8 cellular contexts compared by ENCODE assay signal in the genomic region with DNA sequence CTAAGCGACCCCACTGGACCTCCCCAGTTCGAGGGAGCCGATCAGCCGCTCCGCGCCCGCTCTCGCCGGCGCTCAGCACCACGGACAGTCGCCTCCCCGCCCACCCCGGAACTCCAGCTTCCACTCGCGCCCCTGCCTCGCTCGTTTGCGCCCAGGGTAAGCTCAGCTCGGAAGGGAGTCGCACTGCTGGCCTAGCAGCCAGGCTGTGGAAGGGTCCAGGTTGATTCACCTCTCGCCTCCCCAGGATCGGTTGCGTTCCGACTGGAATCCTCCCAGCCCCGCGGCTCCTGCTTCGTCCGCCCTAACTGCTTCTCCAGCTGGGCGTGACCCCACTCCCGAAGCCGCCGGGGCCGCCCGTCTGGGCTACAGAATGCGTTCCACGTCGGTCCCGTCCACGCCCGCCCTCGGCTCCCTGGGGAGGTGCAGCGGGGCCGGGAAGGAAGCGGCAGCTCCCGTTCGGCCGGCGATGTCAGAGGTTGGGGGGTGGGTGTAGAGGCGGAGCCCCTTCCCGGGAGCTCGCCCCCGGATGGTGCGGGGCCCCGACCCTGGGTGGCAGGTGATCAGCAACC. TPM values are rescaled to one million over a fixed set of nuclear protein-coding genes. Genes with fewer than 3 reads are reported as not detected.
A peak's percentile ranks its signal among the peaks of the same experiment; 100 is the strongest.
DNase-seq lines count a peak whose midpoint lies in the region; ATAC-seq, FAIRE-seq and TF ChIP-seq lines count a peak whose summit lies in the region.

No MANE protein-coding gene starts in this region.

- FAIRE-seq in kidney (lab: Jason Lieb, UNC) = no peak

- H4K20me1 ChIP-seq in BLaER1 treated with 17β-estradiol and CSF1 and Interleukin-3, amounts not matched to agents 10 nM and 100 nM = no peaks in the 10 kb centered on the region

- H3K9ac ChIP-seq in BLaER1 treated with 17β-estradiol and CSF1 and Interleukin-3, amounts not matched to agents 10 nM and 100 nM = peak overlapping the region in 8 of 11 experiments; percentile 30 to 59 (median 52); a peak in 10 of 22 replicates
- no peak overlapping the region for H3K9ac ChIP-seq in kidney (ENCODE audit: low read length in 2 of 2)

- no peaks in the 10 kb centered on the region for H3K36me3 ChIP-seq in BLaER1 treated with 17β-estradiol and CSF1 and Interleukin-3, amounts not matched to agents 10 nM and 100 nM
- no peaks in the 10 kb centered on the region for H3K36me3 ChIP-seq in H7 (replicated peaks; ENCODE audit: control insufficient read depth, insufficient read depth, low read length)
- no peaks in the 10 kb centered on the region for H3K36me3 ChIP-seq in SJSA1
- H3K36me3 ChIP-seq in kidney (ENCODE audit: control insufficient read depth in 1 of 2, insufficient read depth in 2 of 2, low read length in 2 of 2) = no peaks in the 10 kb centered on the region

- no peak for ATAC-seq in HG03108 (IDR thresholded peaks at IDR 0.05; ENCODE audit: unreplicated experiment)
- no peak for ATAC-seq in HG03280 (IDR thresholded peaks at IDR 0.05; ENCODE audit: unreplicated experiment)

- no peak for TF ChIP-seq CTCF in cardiac fibroblast (IDR thresholded peaks at IDR 0.05; ENCODE audit: low read depth, low read length)
- TF ChIP-seq CTCF in kidney (IDR thresholded peaks at IDR 0.05; ENCODE audit: borderline replicate concordance, extremely low read depth, insufficient read depth) = no peak

- no peak overlapping the region for H3K27ac ChIP-seq in BLaER1 treated with 17β-estradiol and CSF1 and Interleukin-3, amounts not matched to agents 10 nM and 100 nM
- H3K27ac ChIP-seq in SJSA1 (no peak overlapping the region), kidney (ENCODE audit: low read depth in 2 of 2, low read length in 2 of 2) (peak overlapping the region in 1 of 2 donors; percentile 41)

- H3K4me1 ChIP-seq in BLaER1 treated with 17β-estradiol and CSF1 and Interleukin-3, amounts not matched to agents 10 nM and 100 nM = peaks cover 2 to 20% (median 8%) of the 10 kb centered on the region in 10 experiments; a peak in 17 of 20 replicates
- H3K4me1 ChIP-seq in SJSA1 (replicated peaks) (0 out of 2 replicates have a peak, but pooled peaks cover 3% of the 10 kb centered on the region), kidney (ENCODE audit: control insufficient read depth in 1 of 2, insufficient read depth in 1 of 2, low read depth in 1 of 2, low read length in 2 of 2) (peaks cover 0 to 6% of the 10 kb centered on the region in 2 donors)

- DNase-seq in H7 (peak; percentile 87), SJSA1 (ENCODE audit: low read depth in 1 of 2, low spot score in 2 of 2) (peak; percentile 31 to 43), cardiac fibroblast (ENCODE audit: low read depth in 2 of 2) (peak; percentile 44 to 45), kidney (peak; percentile 89)
- DNase-seq in stimulated activated CD4-positive, alpha-beta T cell treated with anti-CD3 and anti-CD28 coated beads, Interleukin-1b, Interleukin-23, amount 100 ng/mL, for 48 hours = peak; percentile 4

- H3K4me2 ChIP-seq in BLaER1 treated with 17β-estradiol and CSF1 and Interleukin-3, amounts not matched to agents 10 nM and 100 nM = peak overlapping the region; percentile 81 to 99 (median 93)

- H3K4me3 ChIP-seq in BLaER1 treated with 17β-estradiol and CSF1 and Interleukin-3, amounts not matched to agents 10 nM and 100 nM = peak overlapping the region; percentile 57 to 72 (median 65)
- H3K4me3 ChIP-seq in H7 (ENCODE audit: insufficient read depth, low read depth, low read length) = peak overlapping the region; percentile 81
- peak overlapping the region; percentile 31 for H3K4me3 ChIP-seq in SJSA1
- peak overlapping the region; percentile 63 to 66 for H3K4me3 ChIP-seq in cardiac fibroblast (replicated peaks in 1 of 2; ENCODE audit: low read depth in 2 of 2, low read length in 2 of 2)
- peak overlapping the region; percentile 69 to 76 for H3K4me3 ChIP-seq in kidney (ENCODE audit: low read length in 2 of 2)

- intact Hi-C loops in kidney (cut with DNase I) = no loop called here

- peaks cover 17 to 31% (median 23%) of the 10 kb centered on the region in 11 experiments for H3K27me3 ChIP-seq in BLaER1 treated with 17β-estradiol and CSF1 and Interleukin-3, amounts not matched to agents 10 nM and 100 nM
- peaks cover 22% of the 10 kb centered on the region for H3K27me3 ChIP-seq in H7 (ENCODE audit: control insufficient read depth, insufficient read depth, low read length)
- H3K27me3 ChIP-seq in SJSA1 (replicated peaks) = 0 out of 2 replicates have a peak, but pooled peaks cover 3% of the 10 kb centered on the region

- peaks cover 10 to 37% (median 16%) of the 10 kb centered on the region in 11 experiments; a peak in 21 of 22 replicates for H3K9me3 ChIP-seq in BLaER1 treated with 17β-estradiol and CSF1 and Interleukin-3, amounts not matched to agents 10 nM and 100 nM (replicated peaks in 1 of 11)
- H3K9me3 ChIP-seq in SJSA1 (replicated peaks) = no peaks in the 10 kb centered on the region
- no peaks in the 10 kb centered on the region for H3K9me3 ChIP-seq in kidney (ENCODE audit: control insufficient read depth in 1 of 2, low read length in 2 of 2)

RNA-seq across cellular contexts. Expression of gene SCN3B, which starts 0.3 kb away (rescaled TPM):
- 0.14 and 0.18 TPM in 2 replicates for total RNA-seq in H7 (2014; rRNA removed; shearing (Covaris generic))
- 0.18 TPM in 1 of 2 replicates, not detected in the other for total RNA-seq in SJSA1 (2014; rRNA removed; shearing (Covaris generic))
- 2.8 TPM for total RNA-seq in kidney
- 0.43 TPM for polyA plus RNA-seq in kidney (ENCODE audit: insufficient read depth, low read depth, low replicate concordance)

Comparison
In these comparisons a context has a peak if more than half of its experiments do, and no peak if none do; other contexts are left out.
1. H3K4me3 ChIP-seq: peak in every context shown above with its lines; median percentile 81 in H7; 72 in kidney; 65 in BLaER1 treated with 17β-estradiol and CSF1 and Interleukin-3, amounts not matched to agents 10 nM and 100 nM; 64 in cardiac fibroblast; 31 in SJSA1.
2. H3K9ac ChIP-seq: peak in BLaER1 treated with 17β-estradiol and CSF1 and Interleukin-3, amounts not matched to agents 10 nM and 100 nM (8 of 11); none in kidney (0 of 2).
3. DNase-seq: peak in every context shown above with its lines; median percentile 89 in kidney; 87 in H7; 44 in cardiac fibroblast; 37 in SJSA1; 4 in stimulated activated CD4-positive, alpha-beta T cell treated with anti-CD3 and anti-CD28 coated beads, Interleukin-1b, Interleukin-23, amount 100 ng/mL, for 48 hours.